In genomic region chr3:11168881-11169805, GRCh38 we compare ENCODE assay signal across 20 cellular contexts. TPM values are rescaled to one million over a fixed set of nuclear protein-coding genes. Genes with fewer than 3 reads are reported as not detected.
DNase-seq lines count a peak whose midpoint lies in the region; ATAC-seq and TF ChIP-seq lines count a peak whose summit lies in the region.
"Had no signal": no experiment of that assay in that cellular context is flagged by ENCODE, and none has a peak within 500 bp of the region (broad histone marks: within the 10 kb centered on the region; RNA-seq: fewer than 3 reads in every experiment).

No MANE protein-coding gene starts in this region.

- no peaks in the 10 kb centered on the region for H3K9me3 ChIP-seq in IMR-90 (ENCODE audit: control insufficient read depth, insufficient read depth, low read length)
- H3K9me3 ChIP-seq: stomach had no signal

- no peaks in the 10 kb centered on the region for H3K27me3 ChIP-seq in ACC112 (ENCODE audit: insufficient read depth, low read length)
- no peaks in the 10 kb centered on the region for H3K27me3 ChIP-seq in IMR-90 (ENCODE audit: control insufficient read depth, insufficient read depth, low read length)
- H3K27me3 ChIP-seq: stomach had no signal

- CTCF ChIA-PET in IMR-90 (lab: Yijun Ruan, JAX): interaction anchor here (0.6 to 1.4 kb wide), 3 partner anchors 16 to 109 kb away, joined by 3 to 5 read pairs (median 4); no protein-coding TSS in a partner anchor

- TF ChIP-seq RAD21 in IMR-90 (IDR thresholded peaks at IDR 0.05; ENCODE audit: low read length): no peak

- peak overlapping the region; percentile 53 for H3K27ac ChIP-seq in ACC112 (ENCODE audit: low read depth, low read length)
- H3K27ac ChIP-seq in IMR-90 (ENCODE audit: insufficient read depth, low read length): peak overlapping the region; percentile 74
- H3K27ac ChIP-seq: stomach had no signal

- H3K4me3 Mint-ChIP-seq in stimulated activated memory B cell treated with anti-CD40 and anti-IgM and Interleukin-4, amounts not matched to agents 10 μg/mL and 1 μg/mL and 100 μg/mL, for 72 hours: no peak overlapping the region
- H3K4me3 Mint-ChIP-seq: activated CD4-positive, alpha-beta memory T cell treated with anti-CD3 and anti-CD28 coated beads, Interleukin-2, amount 10 ng/mL, durations not matched to agents 7 days and 5 days; activated naive CD8-positive, alpha-beta T cell; activated T-cell treated with anti-CD3 and anti-CD28 coated beads, Interleukin-2, amount 50 U/mL, for 24 hours had no signal

- H2AK5ac ChIP-seq in IMR-90 (ENCODE audit: low read depth, low read length): peak overlapping the region; percentile 99

- H3K56ac ChIP-seq in IMR-90 (ENCODE audit: extremely low read depth, insufficient read depth, low read length): peak overlapping the region; percentile 66; the same call in 1 of the 2 replicates

- peak overlapping the region; percentile 74 to 78 for H4K8ac ChIP-seq in IMR-90 (ENCODE audit: low read depth in 2 of 2, low read length in 2 of 2)

- no peak overlapping the region for H3K27ac Mint-ChIP-seq in stimulated activated memory B cell treated with anti-CD40 and anti-IgM and Interleukin-4, amounts not matched to agents 10 μg/mL and 1 μg/mL and 100 μg/mL, for 72 hours
- H3K27ac Mint-ChIP-seq: activated CD4-positive, alpha-beta memory T cell treated with anti-CD3 and anti-CD28 coated beads, Interleukin-2, amount 10 ng/mL, durations not matched to agents 7 days and 5 days; activated naive CD8-positive, alpha-beta T cell; activated T-cell treated with anti-CD3 and anti-CD28 coated beads, Interleukin-2, amount 50 U/mL, for 24 hours had no signal

- TF ChIP-seq CTCF in IMR-90 (conservative IDR thresholded peaks at IDR 0.05; ENCODE audit: low read depth, low read length) (no peak), WI38 (IDR thresholded peaks at IDR 0.05; ENCODE audit: low read depth, low read length) (no peak)

- TF ChIP-seq POLR2A in IMR-90 (IDR thresholded peaks at IDR 0.05; ENCODE audit: low read depth, low read length) (no peak), erythroblast (IDR thresholded peaks at IDR 0.05; ENCODE audit: low read length) (no peak)

- ATAC-seq in IMR-90 (ENCODE audit: low read depth) (peak; percentile 40), sciatic nerve (no peak)
- ATAC-seq in stimulated activated memory B cell treated with anti-CD40 and anti-IgM and Interleukin-4, amounts not matched to agents 10 μg/mL and 1 μg/mL and 100 μg/mL, for 72 hours: no peak
- ATAC-seq: PC-3 had no signal

- POLR2A ChIA-PET in IMR-90 (lab: Charles Lee; ENCODE audit: unreplicated experiment): no interaction called here

- H3K36me3 ChIP-seq in ACC112 (ENCODE audit: insufficient read depth, low read length) (no peaks in the 10 kb centered on the region), IMR-90 (ENCODE audit: control insufficient read depth, insufficient read depth, low read length) (peaks cover 14% of the 10 kb centered on the region)
- H3K36me3 ChIP-seq: stomach had no signal

- intact Hi-C loops in IMR-90 (cut with micrococcal nuclease) (no loop called here), sciatic nerve (cut with DNase I) (no loop called here)

- in situ Hi-C loops in IMR-90 (cut with MboI; ENCODE audit: low sequenced_read_pairs) (loop anchor here (25.0 kb wide), 1 partner anchor 168 kb away; no protein-coding TSS in a partner anchor), KBM-7 (cut with MboI; ENCODE audit: low pct_unique_long_range_greater_than_20kb, low sequenced_read_pairs) (no loop called here)

- H3K79me1 ChIP-seq in IMR-90 (ENCODE audit: low read depth in 1 of 2, low read length in 2 of 2): peaks cover 44 to 85% of the 10 kb centered on the region in 2 experiments

- H3K4ac ChIP-seq in IMR-90 (ENCODE audit: low read depth, low read length): peak overlapping the region; percentile 96

- peaks cover 79% of the 10 kb centered on the region for H3K79me2 ChIP-seq in ACC112 (ENCODE audit: control insufficient read depth, insufficient read depth, low read length, unreplicated experiment)

- H3K18ac ChIP-seq in IMR-90 (ENCODE audit: low read depth, low read length): peak overlapping the region; percentile 80

- peak overlapping the region; percentile 90 for H2AK9ac ChIP-seq in IMR-90 (replicated peaks; ENCODE audit: low read depth, low read length, poor library complexity)

- H4K20me1 ChIP-seq in IMR-90 (ENCODE audit: insufficient read depth, low read length): no peaks in the 10 kb centered on the region

- DNase-seq in IMR-90 (peak; percentile 67), iris pigment epithelial cell (ENCODE audit: low read depth) (peak; percentile 42), KBM-7 (no peak), sciatic nerve (ENCODE audit: low spot score) (no peak), erythroblast (lab: John Stamatoyannopoulos, UW) (no peak)
- DNase-seq: ACHN; activated CD4-positive, alpha-beta memory T cell treated with anti-CD3 and anti-CD28 coated beads, Interleukin-2, amount 10 ng/mL, durations not matched to agents 7 days and 5 days; activated T-cell treated with anti-CD3 and anti-CD28 coated beads, Interleukin-2, amount 50 U/mL, for 24 hours; central memory CD4-positive, alpha-beta T cell; foreskin fibroblast; NCI-H1105; NCI-H2107; NCI-H524 treated with DMSO at 0.1 percent for 48 hours; PC-3; stimulated activated CD4-positive, alpha-beta T cell treated with anti-CD3 and anti-CD28 coated beads, Interleukin-15, amount 100 ng/mL, for 24 hours; stomach had no signal

- H3K23ac ChIP-seq in IMR-90 (ENCODE audit: low read depth, low read length): peak overlapping the region; percentile 82

- no peaks in the 10 kb centered on the region for H3K36me3 Mint-ChIP-seq in stimulated activated memory B cell treated with anti-CD40 and anti-IgM and Interleukin-4, amounts not matched to agents 10 μg/mL and 1 μg/mL and 100 μg/mL, for 72 hours
- H3K36me3 Mint-ChIP-seq: activated naive CD8-positive, alpha-beta T cell had no signal

- peak overlapping the region; percentile 70 for H4K5ac ChIP-seq in IMR-90 (ENCODE audit: low read depth, low read length)

- peak overlapping the region; percentile 25; the same call in 1 of the 2 replicates for H3K9ac ChIP-seq in IMR-90 (ENCODE audit: low read depth, low read length)

- H2AFZ ChIP-seq in ACC112 (ENCODE audit: low read length, unreplicated experiment) (no peak overlapping the region), IMR-90 (replicated peaks; ENCODE audit: low read length, poor library complexity) (peak overlapping the region; percentile 68)

- H2BK120ac ChIP-seq in IMR-90 (ENCODE audit: low read depth, low read length): peak overlapping the region; percentile 98

- no TSS peak for BruUV-seq in IMR-90 (replicated peaks; lab: Mats Ljungman, UMichigan)

- peaks cover 23% of the 10 kb centered on the region for H3K4me1 ChIP-seq in ACC112 (ENCODE audit: control insufficient read depth, insufficient read depth, low read length, unreplicated experiment)
- peaks cover 29% of the 10 kb centered on the region for H3K4me1 ChIP-seq in IMR-90 (ENCODE audit: control insufficient read depth, insufficient read depth, low read length)
- H3K4me1 ChIP-seq: stomach had no signal

- H3K9me1 ChIP-seq in IMR-90 (ENCODE audit: insufficient read depth, low read length): peaks cover 47% of the 10 kb centered on the region

- peak overlapping the region; percentile 94 for H2BK20ac ChIP-seq in IMR-90 (ENCODE audit: low read depth, low read length)

- no peaks in the 10 kb centered on the region for H3K27me3 Mint-ChIP-seq in stimulated activated memory B cell treated with anti-CD40 and anti-IgM and Interleukin-4, amounts not matched to agents 10 μg/mL and 1 μg/mL and 100 μg/mL, for 72 hours

- 38% methylated on average over 4 of the region's 13 CpGs; no CpG with 5 or more reads in 1 of the 2 experiments for WGBS in IMR-90 (ENCODE audit: extremely low coverage in 2 of 2, insufficient read length in 1 of 2), 2 experiments

- H3K4me2 ChIP-seq in IMR-90 (ENCODE audit: low read depth, low read length): peak overlapping the region; percentile 36; the same call in 1 of the 2 replicates

- peak overlapping the region; percentile 92 for H4K91ac ChIP-seq in IMR-90 (ENCODE audit: insufficient read depth, low read depth, low read length)

- dilution Hi-C loops in IMR-90 (cut with HindIII; ENCODE audit: low sequenced_read_pairs, unreplicated experiment): no loop called here

- peak overlapping the region; percentile 72; the same call in 2 of the 3 replicates for H2BK15ac ChIP-seq in IMR-90 (ENCODE audit: low read depth, low read length)

- H3K4me1 Mint-ChIP-seq in stimulated activated memory B cell treated with anti-CD40 and anti-IgM and Interleukin-4, amounts not matched to agents 10 μg/mL and 1 μg/mL and 100 μg/mL, for 72 hours: no peaks in the 10 kb centered on the region
- H3K4me1 Mint-ChIP-seq: activated CD4-positive, alpha-beta memory T cell treated with anti-CD3 and anti-CD28 coated beads, Interleukin-2, amount 10 ng/mL, durations not matched to agents 7 days and 5 days had no signal

- peak overlapping the region; percentile 77 for H2BK5ac ChIP-seq in IMR-90 (ENCODE audit: low read depth, low read length, poor library complexity, severe bottlenecking)

- H3K4me3 ChIP-seq in ACC112 (ENCODE audit: low read depth, low read length) (no peak overlapping the region), IMR-90 (ENCODE audit: insufficient read depth, low read depth, low read length) (no peak overlapping the region), WI38 (ENCODE audit: low read depth, low read length) (peak overlapping the region; percentile 7)
- H3K4me3 ChIP-seq: stomach had no signal

- H3K9me3 Mint-ChIP-seq in stimulated activated memory B cell treated with anti-CD40 and anti-IgM and Interleukin-4, amounts not matched to agents 10 μg/mL and 1 μg/mL and 100 μg/mL, for 72 hours: no peaks in the 10 kb centered on the region
- H3K9me3 Mint-ChIP-seq: activated CD4-positive, alpha-beta memory T cell treated with anti-CD3 and anti-CD28 coated beads, Interleukin-2, amount 10 ng/mL, durations not matched to agents 7 days and 5 days; activated T-cell treated with anti-CD3 and anti-CD28 coated beads, Interleukin-2, amount 50 U/mL, for 24 hours had no signal

- H3K14ac ChIP-seq in IMR-90 (replicated peaks; ENCODE audit: low read depth, low read length): peak overlapping the region; percentile 88

TF ChIP-seq in IMR-90, 13 proteins besides CTCF, POLR2A, EP300 and RAD21 (continues in another document):
- TF ChIP-seq FOS (IDR thresholded peaks at IDR 0.05; ENCODE audit: low read depth, low read length) (no peak), MAZ (IDR thresholded peaks at IDR 0.05; ENCODE audit: borderline replicate concordance, low read depth, low read length) (no peak), CHD1 (IDR thresholded peaks at IDR 0.05; ENCODE audit: low read depth, low read length) (no peak)

RNA-seq across cellular contexts. Expression of gene HRH1, which starts 14.8 kb away (rescaled TPM):
- total RNA-seq in IMR-90 (2012; rRNA removed) (13.1 and 16.1 TPM in 2 replicates), sciatic nerve (40.3 TPM)
- polyA plus RNA-seq in IMR-90 (2012; rRNA removed): 7.6 and 8.1 TPM in 2 replicates
- polyA plus RNA-seq in IMR-90 (2012; cell fraction: cytosol; rRNA removed): 3.3 and 4.8 TPM in 2 replicates
- 4.1 and 7.2 TPM in 2 replicates for polyA plus RNA-seq in IMR-90 (2012; cell fraction: nucleus; rRNA removed; ENCODE audit: low replicate concordance)

Comparison
In these comparisons a context has a peak if more than half of its experiments do, and no peak if none do; other contexts are left out.
1. DNase-seq: peak in IMR-90 (single experiment) and iris pigment epithelial cell (single experiment); none in KBM-7 (single experiment), sciatic nerve (single experiment) and erythroblast (0 of 2).